ENCODE assay signal across 1 cellular context in the genomic region with DNA sequence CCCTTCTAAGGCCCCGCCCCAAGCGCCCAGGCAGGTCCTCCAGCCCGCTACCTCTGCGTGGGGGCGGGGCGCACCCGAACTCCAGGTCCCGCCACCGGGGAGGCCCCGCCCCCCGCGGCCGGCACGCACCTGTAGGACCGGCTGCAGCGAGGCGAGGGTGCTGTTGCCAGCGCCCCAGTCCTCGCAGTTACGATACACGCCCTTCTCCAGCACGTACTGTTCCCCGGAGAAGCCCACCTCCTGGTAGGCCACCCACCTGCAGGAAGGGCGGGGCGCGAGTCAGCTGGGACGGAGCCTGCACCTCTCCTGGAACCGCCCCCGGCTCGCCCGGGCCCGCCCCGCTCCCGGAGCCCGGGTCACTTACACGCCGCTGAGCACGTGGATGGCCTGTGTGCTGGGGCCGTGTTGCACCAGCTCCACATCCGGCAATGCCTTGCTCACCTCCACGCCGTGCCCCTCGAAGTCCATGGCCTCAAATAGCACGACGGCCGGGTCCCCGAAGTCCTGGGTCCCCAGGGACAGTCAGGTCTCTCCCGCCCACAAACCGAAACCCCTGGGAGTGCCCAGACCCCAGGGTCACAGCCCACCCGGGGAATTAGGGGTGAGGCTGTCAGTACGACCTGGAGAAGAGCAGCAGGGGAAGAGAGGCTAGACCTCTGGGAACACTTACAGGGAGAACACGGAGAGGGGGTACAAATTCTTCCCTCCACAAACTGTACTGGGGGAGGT.
A peak's percentile ranks its signal among the peaks of the same experiment; 100 is the strongest.
TF ChIP-seq lines count a peak whose summit lies in the region.

No MANE protein-coding gene starts in this region.

TF ChIP-seq in K562, 482 proteins besides CTCF, POLR2A, EP300 and RAD21 (continued from another document and continues in another):
- TF ChIP-seq, protein P1, sequence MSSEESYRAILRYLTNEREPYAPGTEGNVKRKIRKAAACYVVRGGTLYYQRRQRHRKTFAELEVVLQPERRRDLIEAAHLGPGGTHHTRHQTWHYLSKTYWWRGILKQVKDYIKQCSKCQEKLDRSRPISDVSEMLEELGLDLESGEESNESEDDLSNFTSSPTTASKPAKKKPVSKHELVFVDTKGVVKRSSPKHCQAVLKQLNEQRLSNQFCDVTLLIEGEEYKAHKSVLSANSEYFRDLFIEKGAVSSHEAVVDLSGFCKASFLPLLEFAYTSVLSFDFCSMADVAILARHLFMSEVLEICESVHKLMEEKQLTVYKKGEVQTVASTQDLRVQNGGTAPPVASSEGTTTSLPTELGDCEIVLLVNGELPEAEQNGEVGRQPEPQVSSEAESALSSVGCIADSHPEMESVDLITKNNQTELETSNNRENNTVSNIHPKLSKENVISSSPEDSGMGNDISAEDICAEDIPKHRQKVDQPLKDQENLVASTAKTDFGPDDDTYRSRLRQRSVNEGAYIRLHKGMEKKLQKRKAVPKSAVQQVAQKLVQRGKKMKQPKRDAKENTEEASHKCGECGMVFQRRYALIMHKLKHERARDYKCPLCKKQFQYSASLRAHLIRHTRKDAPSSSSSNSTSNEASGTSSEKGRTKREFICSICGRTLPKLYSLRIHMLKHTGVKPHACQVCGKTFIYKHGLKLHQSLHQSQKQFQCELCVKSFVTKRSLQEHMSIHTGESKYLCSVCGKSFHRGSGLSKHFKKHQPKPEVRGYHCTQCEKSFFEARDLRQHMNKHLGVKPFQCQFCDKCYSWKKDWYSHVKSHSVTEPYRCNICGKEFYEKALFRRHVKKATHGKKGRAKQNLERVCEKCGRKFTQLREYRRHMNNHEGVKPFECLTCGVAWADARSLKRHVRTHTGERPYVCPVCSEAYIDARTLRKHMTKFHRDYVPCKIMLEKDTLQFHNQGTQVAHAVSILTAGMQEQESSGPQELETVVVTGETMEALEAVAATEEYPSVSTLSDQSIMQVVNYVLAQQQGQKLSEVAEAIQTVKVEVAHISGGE (CRISPR knock-in tag; IDR thresholded peaks at IDR 0.05) = peak in 1 of 3 experiments; percentile 70; a peak in 2 of 6 replicates
- TF ChIP-seq DPF2 (IDR thresholded peaks at IDR 0.05) (peak; percentile 47; the same call in 1 of the 2 replicates), LEF1 (IDR thresholded peaks at IDR 0.05) (peak; percentile 63; the same call in 1 of the 2 replicates), ZNF431 (CRISPR knock-in tag; IDR thresholded peaks at IDR 0.05) (peak; percentile 94), ETV5 (CRISPR knock-in tag; IDR thresholded peaks at IDR 0.05; ENCODE audit: low read depth) (peak; percentile 98), MBD1 (CRISPR knock-in tag; IDR thresholded peaks at IDR 0.05) (peak; percentile 95), IRF9 (tag; IDR thresholded peaks at IDR 0.05) (peak; percentile 94), ARID1B (IDR thresholded peaks at IDR 0.05) (peak; percentile 67), RBM14 (IDR thresholded peaks at IDR 0.05; ENCODE audit: borderline replicate concordance, insufficient read depth, low read depth, low read length) (no peak), NFIX (CRISPR knock-in tag; IDR thresholded peaks at IDR 0.05; ENCODE audit: low read depth) (peak; percentile 7; the same call in 1 of the 2 replicates), ETS2 (tag; IDR thresholded peaks at IDR 0.05; ENCODE audit: borderline replicate concordance, poor library complexity, severe bottlenecking) (peak; percentile 97), EGR1 (conservative IDR thresholded peaks at IDR 0.05) (peak; percentile 67), BRD9 (IDR thresholded peaks at IDR 0.05; ENCODE audit: low read depth, partially characterized antibody) (peak; percentile 97), ZNF217 (CRISPR knock-in tag; IDR thresholded peaks at IDR 0.05) (no peak), SP1 (CRISPR knock-in tag; IDR thresholded peaks at IDR 0.05) (peak; percentile 97), ZNF766 (CRISPR knock-in tag; conservative IDR thresholded peaks at IDR 0.05) (peak; percentile 94; the same call in 1 of the 2 replicates), E2F3 (CRISPR knock-in tag; IDR thresholded peaks at IDR 0.05) (peak; percentile 96), GABPB2 (CRISPR knock-in tag; conservative IDR thresholded peaks at IDR 0.05) (no peak), ZNF41 (CRISPR knock-in tag; conservative IDR thresholded peaks at IDR 0.05) (peak; percentile 91), TBL1XR1 (IDR thresholded peaks at IDR 0.05; ENCODE audit: low read length in 2 of 2) (no peak), ZKSCAN8 (CRISPR knock-in tag; IDR thresholded peaks at IDR 0.05) (peak; percentile 88; the same call in 1 of the 2 replicates), XRCC5 (IDR thresholded peaks at IDR 0.05; ENCODE audit: low read depth, low read length) (no peak), BCL6 (CRISPR knock-in tag; IDR thresholded peaks at IDR 0.05) (peak; percentile 91), STAT5A (IDR thresholded peaks at IDR 0.05; ENCODE audit: borderline replicate concordance, low read length) (no peak), IRF1 (CRISPR knock-in tag; IDR thresholded peaks at IDR 0.05; ENCODE audit: borderline replicate concordance) (peak; percentile 93), TAF9B (IDR thresholded peaks at IDR 0.05; ENCODE audit: partially characterized antibody) (no peak), TCF3 (CRISPR knock-in tag; IDR thresholded peaks at IDR 0.05) (peak; percentile 58), BCOR (IDR thresholded peaks at IDR 0.05) (no peak; the same call in 1 of the 2 replicates), MTA1 (IDR thresholded peaks at IDR 0.05; ENCODE audit: borderline replicate concordance) (no peak), MYC (IDR thresholded peaks at IDR 0.05; ENCODE audit: low read depth, low read length) (peak; percentile 100), MYC (CRISPR knock-in tag; IDR thresholded peaks at IDR 0.05; ENCODE audit: borderline replicate concordance, low read depth) (peak; percentile 99), SNAPC5 (CRISPR knock-in tag; IDR thresholded peaks at IDR 0.05) (no peak), NR1H2 (CRISPR knock-in tag; IDR thresholded peaks at IDR 0.05) (peak; percentile 83; the same call in 1 of the 2 replicates), MEF2A (IDR thresholded peaks at IDR 0.05; ENCODE audit: control insufficient read depth, low read depth, low read length) (0 out of 2 replicates have a peak, but pooled peaks have one; percentile 10), ELF2 (CRISPR knock-in tag; IDR thresholded peaks at IDR 0.05) (no peak)
- TF ChIP-seq, protein P2, sequence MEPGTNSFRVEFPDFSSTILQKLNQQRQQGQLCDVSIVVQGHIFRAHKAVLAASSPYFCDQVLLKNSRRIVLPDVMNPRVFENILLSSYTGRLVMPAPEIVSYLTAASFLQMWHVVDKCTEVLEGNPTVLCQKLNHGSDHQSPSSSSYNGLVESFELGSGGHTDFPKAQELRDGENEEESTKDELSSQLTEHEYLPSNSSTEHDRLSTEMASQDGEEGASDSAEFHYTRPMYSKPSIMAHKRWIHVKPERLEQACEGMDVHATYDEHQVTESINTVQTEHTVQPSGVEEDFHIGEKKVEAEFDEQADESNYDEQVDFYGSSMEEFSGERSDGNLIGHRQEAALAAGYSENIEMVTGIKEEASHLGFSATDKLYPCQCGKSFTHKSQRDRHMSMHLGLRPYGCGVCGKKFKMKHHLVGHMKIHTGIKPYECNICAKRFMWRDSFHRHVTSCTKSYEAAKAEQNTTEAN (CRISPR knock-in tag; IDR thresholded peaks at IDR 0.05) = peak; percentile 94
- TF ChIP-seq, protein P3, sequence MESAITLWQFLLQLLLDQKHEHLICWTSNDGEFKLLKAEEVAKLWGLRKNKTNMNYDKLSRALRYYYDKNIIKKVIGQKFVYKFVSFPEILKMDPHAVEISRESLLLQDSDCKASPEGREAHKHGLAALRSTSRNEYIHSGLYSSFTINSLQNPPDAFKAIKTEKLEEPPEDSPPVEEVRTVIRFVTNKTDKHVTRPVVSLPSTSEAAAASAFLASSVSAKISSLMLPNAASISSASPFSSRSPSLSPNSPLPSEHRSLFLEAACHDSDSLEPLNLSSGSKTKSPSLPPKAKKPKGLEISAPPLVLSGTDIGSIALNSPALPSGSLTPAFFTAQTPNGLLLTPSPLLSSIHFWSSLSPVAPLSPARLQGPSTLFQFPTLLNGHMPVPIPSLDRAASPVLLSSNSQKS (CRISPR knock-in tag; IDR thresholded peaks at IDR 0.05) = peak; percentile 79; the same call in 1 of the 2 replicates
- TF ChIP-seq, protein P4, sequence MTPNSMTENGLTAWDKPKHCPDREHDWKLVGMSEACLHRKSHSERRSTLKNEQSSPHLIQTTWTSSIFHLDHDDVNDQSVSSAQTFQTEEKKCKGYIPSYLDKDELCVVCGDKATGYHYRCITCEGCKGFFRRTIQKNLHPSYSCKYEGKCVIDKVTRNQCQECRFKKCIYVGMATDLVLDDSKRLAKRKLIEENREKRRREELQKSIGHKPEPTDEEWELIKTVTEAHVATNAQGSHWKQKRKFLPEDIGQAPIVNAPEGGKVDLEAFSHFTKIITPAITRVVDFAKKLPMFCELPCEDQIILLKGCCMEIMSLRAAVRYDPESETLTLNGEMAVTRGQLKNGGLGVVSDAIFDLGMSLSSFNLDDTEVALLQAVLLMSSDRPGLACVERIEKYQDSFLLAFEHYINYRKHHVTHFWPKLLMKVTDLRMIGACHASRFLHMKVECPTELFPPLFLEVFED (CRISPR knock-in tag; conservative IDR thresholded peaks at IDR 0.05) = peak; percentile 97
- TF ChIP-seq, protein P5, sequence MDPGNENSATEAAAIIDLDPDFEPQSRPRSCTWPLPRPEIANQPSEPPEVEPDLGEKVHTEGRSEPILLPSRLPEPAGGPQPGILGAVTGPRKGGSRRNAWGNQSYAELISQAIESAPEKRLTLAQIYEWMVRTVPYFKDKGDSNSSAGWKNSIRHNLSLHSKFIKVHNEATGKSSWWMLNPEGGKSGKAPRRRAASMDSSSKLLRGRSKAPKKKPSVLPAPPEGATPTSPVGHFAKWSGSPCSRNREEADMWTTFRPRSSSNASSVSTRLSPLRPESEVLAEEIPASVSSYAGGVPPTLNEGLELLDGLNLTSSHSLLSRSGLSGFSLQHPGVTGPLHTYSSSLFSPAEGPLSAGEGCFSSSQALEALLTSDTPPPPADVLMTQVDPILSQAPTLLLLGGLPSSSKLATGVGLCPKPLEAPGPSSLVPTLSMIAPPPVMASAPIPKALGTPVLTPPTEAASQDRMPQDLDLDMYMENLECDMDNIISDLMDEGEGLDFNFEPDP (CRISPR knock-in tag; IDR thresholded peaks at IDR 0.05) = 0 out of 2 replicates have a peak, but pooled peaks have one; percentile 87
- TF ChIP-seq, protein P6, sequence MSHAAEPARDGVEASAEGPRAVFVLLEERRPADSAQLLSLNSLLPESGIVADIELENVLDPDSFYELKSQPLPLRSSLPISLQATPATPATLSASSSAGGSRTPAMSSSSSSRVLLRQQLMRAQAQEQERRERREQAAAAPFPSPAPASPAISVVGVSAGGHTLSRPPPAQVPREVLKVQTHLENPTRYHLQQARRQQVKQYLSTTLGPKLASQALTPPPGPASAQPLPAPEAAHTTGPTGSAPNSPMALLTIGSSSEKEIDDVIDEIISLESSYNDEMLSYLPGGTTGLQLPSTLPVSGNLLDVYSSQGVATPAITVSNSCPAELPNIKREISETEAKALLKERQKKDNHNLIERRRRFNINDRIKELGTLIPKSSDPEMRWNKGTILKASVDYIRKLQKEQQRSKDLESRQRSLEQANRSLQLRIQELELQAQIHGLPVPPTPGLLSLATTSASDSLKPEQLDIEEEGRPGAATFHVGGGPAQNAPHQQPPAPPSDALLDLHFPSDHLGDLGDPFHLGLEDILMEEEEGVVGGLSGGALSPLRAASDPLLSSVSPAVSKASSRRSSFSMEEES (CRISPR knock-in tag; IDR thresholded peaks at IDR 0.05) = peak; percentile 26; the same call in 1 of the 2 replicates
- TF ChIP-seq, protein P7, sequence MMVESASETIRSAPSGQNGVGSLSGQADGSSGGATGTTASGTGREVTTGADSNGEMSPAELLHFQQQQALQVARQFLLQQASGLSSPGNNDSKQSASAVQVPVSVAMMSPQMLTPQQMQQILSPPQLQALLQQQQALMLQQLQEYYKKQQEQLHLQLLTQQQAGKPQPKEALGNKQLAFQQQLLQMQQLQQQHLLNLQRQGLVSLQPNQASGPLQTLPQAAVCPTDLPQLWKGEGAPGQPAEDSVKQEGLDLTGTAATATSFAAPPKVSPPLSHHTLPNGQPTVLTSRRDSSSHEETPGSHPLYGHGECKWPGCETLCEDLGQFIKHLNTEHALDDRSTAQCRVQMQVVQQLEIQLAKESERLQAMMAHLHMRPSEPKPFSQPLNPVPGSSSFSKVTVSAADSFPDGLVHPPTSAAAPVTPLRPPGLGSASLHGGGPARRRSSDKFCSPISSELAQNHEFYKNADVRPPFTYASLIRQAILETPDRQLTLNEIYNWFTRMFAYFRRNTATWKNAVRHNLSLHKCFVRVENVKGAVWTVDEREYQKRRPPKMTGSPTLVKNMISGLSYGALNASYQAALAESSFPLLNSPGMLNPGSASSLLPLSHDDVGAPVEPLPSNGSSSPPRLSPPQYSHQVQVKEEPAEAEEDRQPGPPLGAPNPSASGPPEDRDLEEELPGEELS (CRISPR knock-in tag; IDR thresholded peaks at IDR 0.05; ENCODE audit: borderline replicate concordance) = peak; percentile 98
